In genomic region chr15:41892621-41893421, GRCh38 we compare ENCODE assay signal across 1 cellular context.
TF ChIP-seq lines count a peak whose summit lies in the region.

No MANE protein-coding gene starts in this region.

TF ChIP-seq in WTC11, 78 proteins besides CTCF, POLR2A, EP300 and RAD21 (continued from another document):
- TF ChIP-seq MXD4 (CRISPR knock-in tag; IDR thresholded peaks at IDR 0.05; ENCODE audit: borderline replicate concordance) = no peak
- TF ChIP-seq ZNF281 (CRISPR knock-in tag; IDR thresholded peaks at IDR 0.05) = no peak
- TF ChIP-seq SOX15 (CRISPR knock-in tag; IDR thresholded peaks at IDR 0.05) = no peak
- no peak for TF ChIP-seq MYBL2 (CRISPR knock-in tag; IDR thresholded peaks at IDR 0.05)
- no peak for TF ChIP-seq GABPB1 (CRISPR knock-in tag; IDR thresholded peaks at IDR 0.05)
- TF ChIP-seq ESRRA (CRISPR knock-in tag; IDR thresholded peaks at IDR 0.05; ENCODE audit: borderline replicate concordance) = no peak
- no peak for TF ChIP-seq NR2C2 (CRISPR knock-in tag; IDR thresholded peaks at IDR 0.05)
TF ChIP-seq in WTC11: peak in this region for 0.
